In genomic region chr14:23605931-23606585, GRCh38 we compare ENCODE assay signal across 13 cellular contexts. TPM values are rescaled to one million over a fixed set of nuclear protein-coding genes. Genes with fewer than 3 reads are reported as not detected.
DNase-seq lines count a peak whose midpoint lies in the region; ATAC-seq, FAIRE-seq and TF ChIP-seq lines count a peak whose summit lies in the region.
"Had no signal": no experiment of that assay in that cellular context is flagged by ENCODE, and none has a peak within 500 bp of the region (broad histone marks: within the 10 kb centered on the region; RNA-seq: fewer than 3 reads in every experiment).

No MANE protein-coding gene starts in this region.

- no peaks in the 10 kb centered on the region for H3K36me3 ChIP-seq in left lung
- H3K36me3 ChIP-seq: ascending aorta, heart left ventricle, thoracic aorta had no signal

- DNase-seq in stimulated activated naive CD4-positive, alpha-beta T cell treated with Interleukin-2 at 50 U/mL for 16 hours (lab: John Stamatoyannopoulos, UW): peak; percentile 12
- no peak for DNase-seq in stimulated activated naive CD4-positive, alpha-beta T cell (lab: John Stamatoyannopoulos, UW)
- peak; percentile 14 for DNase-seq in RCC 7860 (ENCODE audit: low spot score)
- no peak for DNase-seq in NCI-H774 (lab: John Stamatoyannopoulos, UW)
- DNase-seq in OCI-M1 (lab: John Stamatoyannopoulos, UW): no peak
- no peak for DNase-seq in left lung
- no peak for DNase-seq in NCI-H345 (lab: John Stamatoyannopoulos, UW)
- DNase-seq: CD8-positive, alpha-beta T cell; heart left ventricle had no signal

- intact Hi-C loops in left lung (cut with DNase I): no loop called here

- TF ChIP-seq CTCF in left lung (IDR thresholded peaks at IDR 0.05): no peak

- H3K9me3 ChIP-seq in left lung: no peaks in the 10 kb centered on the region
- H3K9me3 ChIP-seq: ascending aorta, heart left ventricle, thoracic aorta had no signal

- no peak overlapping the region for H3K27ac ChIP-seq in left lung
- H3K27ac ChIP-seq: ascending aorta, heart left ventricle, thoracic aorta had no signal

- ATAC-seq in HG02798 (IDR thresholded peaks at IDR 0.05; ENCODE audit: poor library complexity, unreplicated experiment) (peak; percentile 84), left lung (no peak)
- ATAC-seq: CD8-positive, alpha-beta T cell had no signal

- H3K27me3 ChIP-seq in left lung: no peaks in the 10 kb centered on the region
- H3K27me3 ChIP-seq: ascending aorta, heart left ventricle had no signal

- H3K4me3 ChIP-seq in left lung: no peak overlapping the region
- H3K4me3 ChIP-seq: ascending aorta, heart left ventricle, thoracic aorta had no signal

- FAIRE-seq in RCC 7860 (lab: Jason Lieb, UNC): no peak
- FAIRE-seq: HTR-8/SVneo had no signal

- no peaks in the 10 kb centered on the region for H3K4me1 ChIP-seq in left lung
- H3K4me1 ChIP-seq: ascending aorta had no signal

RNA-seq across cellular contexts. Expression of gene JPH4, which starts 27.5 kb away (rescaled TPM):
- 1 to 10 TPM; 1.3 TPM for total RNA-seq in left lung
- total RNA-seq: CD8-positive, alpha-beta T cell had no signal

RNA-seq across cellular contexts. Expression of gene DHRS2, which starts 30.1 kb away (rescaled TPM):
- total RNA-seq in left lung: under 1 TPM; 0.26 to 0.55 TPM
- total RNA-seq: ascending aorta; CD8-positive, alpha-beta T cell; thoracic aorta had no signal

RNA-seq across cellular contexts. Expression of gene AP1G2, which starts 38.5 kb away (rescaled TPM):
- 100 to 1,000 TPM in 1 of 2 donors, 10 to 100 TPM in 1; 93.7 to 121 TPM for total RNA-seq in left lung

RNA-seq across cellular contexts. Expression of gene THTPA, which starts 50.0 kb away (rescaled TPM):
- total RNA-seq in left lung: 10 to 100 TPM; 15.2 to 20.3 TPM

RNA-seq across cellular contexts. Expression of gene ZFHX2, which starts 54.5 kb away (rescaled TPM):
- total RNA-seq in left lung: 1 to 10 TPM; 2.9 to 3.1 TPM

Comparison
In these comparisons a context has a peak if more than half of its experiments do, and no peak if none do; other contexts are left out.
1. DNase-seq: peak in stimulated activated naive CD4-positive, alpha-beta T cell treated with Interleukin-2 at 50 U/mL for 16 hours (single experiment) and RCC 7860 (single experiment); none in stimulated activated naive CD4-positive, alpha-beta T cell (0 of 6), NCI-H774 (single experiment), OCI-M1 (single experiment), left lung (0 of 2) and NCI-H345 (single experiment).